15 cellular contexts compared by ENCODE assay signal in genomic region chr3:57144952-57145351, GRCh38. TPM values are rescaled to one million over a fixed set of nuclear protein-coding genes. Genes with fewer than 3 reads are reported as not detected.
DNase-seq lines count a peak whose midpoint lies in the region; ATAC-seq and TF ChIP-seq lines count a peak whose summit lies in the region.
"Had no signal": no experiment of that assay in that cellular context is flagged by ENCODE, and none has a peak within 500 bp of the region (broad histone marks: within the 10 kb centered on the region; RNA-seq: fewer than 3 reads in every experiment).

No MANE protein-coding gene starts in this region.

- H2BK15ac ChIP-seq in mesendoderm (replicated peaks; ENCODE audit: low read depth): no peak overlapping the region

- H3K4me3 ChIP-seq in coronary artery (no peak overlapping the region), mesendoderm (ENCODE audit: low read length) (no peak overlapping the region), gastroesophageal sphincter (no peak overlapping the region), foreskin fibroblast (ENCODE audit: low read depth in 1 of 2, low read length in 2 of 2) (no peak overlapping the region)

- peaks cover 19% of the 10 kb centered on the region for H3K79me1 ChIP-seq in mesendoderm (ENCODE audit: low read length)

- no peak for TF ChIP-seq EP300 in gastroesophageal sphincter (IDR thresholded peaks at IDR 0.05)

- H2AK5ac ChIP-seq in mesendoderm (ENCODE audit: low read length): no peak overlapping the region

- no peak overlapping the region for H2BK5ac ChIP-seq in mesendoderm (ENCODE audit: low read length)

- CTCF ChIA-PET in HEK293T (lab: Yijun Ruan, JAX): interaction anchor here (0.7 kb wide), 1 partner anchor 9 kb away, joined by 3 read pairs; no protein-coding TSS in a partner anchor

- ATAC-seq in left cardiac atrium (peak; percentile 81 to 95), gastroesophageal sphincter (no peak)
- ATAC-seq: HepG2 had no signal

- H3K23ac ChIP-seq in mesendoderm (ENCODE audit: low read length): no peak overlapping the region

- no peak overlapping the region for H3K4ac ChIP-seq in mesendoderm (ENCODE audit: low read depth, low read length)

- H3K9ac ChIP-seq in mesendoderm (ENCODE audit: low read length): peak overlapping the region; percentile 7

- POLR2A ChIA-PET in HEK293T (lab: Yijun Ruan, JAX): no interaction called here

- intact Hi-C loops in left cardiac atrium (cut with DNase I): no loop called here

- no peak overlapping the region for H3K18ac ChIP-seq in mesendoderm (ENCODE audit: low read length)

- no peak overlapping the region for H4K8ac ChIP-seq in mesendoderm (ENCODE audit: low read depth, low read length)

- H3K4me1 ChIP-seq in mesendoderm (ENCODE audit: control insufficient read depth, low read depth, low read length) (peaks cover 27% of the 10 kb centered on the region), gastroesophageal sphincter (peaks cover 0 to 20% (median 0%) of the 10 kb centered on the region in 3 donors)

- H4K5ac ChIP-seq in mesendoderm (ENCODE audit: low read length): no peak overlapping the region

- no peak for TF ChIP-seq CTCF in coronary artery (IDR thresholded peaks at IDR 0.05)
- TF ChIP-seq CTCF in gastroesophageal sphincter (IDR thresholded peaks at IDR 0.05): no peak
- TF ChIP-seq CTCF in foreskin fibroblast (IDR thresholded peaks at IDR 0.05; ENCODE audit: low read depth, low read length): no peak

- H3K79me2 ChIP-seq in mesendoderm (ENCODE audit: control insufficient read depth, insufficient read depth, low read length): peaks cover 53% of the 10 kb centered on the region

- no peak for DNase-seq in HEK293T (ENCODE audit: extremely low spot score)
- DNase-seq in coronary artery (ENCODE audit: low spot score): peak; percentile 43
- no peak for DNase-seq in left cardiac atrium
- DNase-seq in mesendoderm: no peak
- no peak for DNase-seq in GM03348 (ENCODE audit: low spot score)
- DNase-seq in foreskin fibroblast: no peak
- DNase-seq: AML-193; Caco-2; CD4-positive, alpha-beta T cell; GDM1; H9 had no signal

- no peak overlapping the region for H2BK120ac ChIP-seq in mesendoderm (ENCODE audit: low read depth, low read length)

- H3K36me3 ChIP-seq in mesendoderm (ENCODE audit: control insufficient read depth, insufficient read depth, low read length) (peaks cover 5% of the 10 kb centered on the region), gastroesophageal sphincter (no peaks in the 10 kb centered on the region)

- TF ChIP-seq POLR2A in gastroesophageal sphincter (IDR thresholded peaks at IDR 0.05): no peak

- H3K27me3 ChIP-seq in mesendoderm (ENCODE audit: insufficient read depth, low read length, poor library complexity): no peaks in the 10 kb centered on the region
- H3K27me3 ChIP-seq in gastroesophageal sphincter: no peaks in the 10 kb centered on the region

- no peak overlapping the region for H3K56ac ChIP-seq in mesendoderm (ENCODE audit: low read length)

- no CpG with 5 or more reads among the region's 3 CpGs for WGBS in mesendoderm (ENCODE audit: extremely low coverage, insufficient coverage, low lambda C conversion rate)
- WGBS in gastroesophageal sphincter (ENCODE audit: low coverage in 1 of 2), 2 donors: 29 to 47% methylated on average over 1 to 3 of the region's 3 CpGs

- H3K4me2 ChIP-seq in mesendoderm (ENCODE audit: low read length): no peak overlapping the region

- H3K9me3 ChIP-seq in gastroesophageal sphincter: no peaks in the 10 kb centered on the region
- H3K9me3 ChIP-seq: Caco-2 had no signal

- H3K27ac ChIP-seq in coronary artery (no peak overlapping the region), mesendoderm (ENCODE audit: low read depth, low read length) (no peak overlapping the region), gastroesophageal sphincter (no peak overlapping the region)
- H3K27ac ChIP-seq: C4-2B had no signal

TF ChIP-seq in HEK293T, 16 proteins besides CTCF, POLR2A, EP300 and RAD21:
- TF ChIP-seq ELF4 (IDR thresholded peaks at IDR 0.05): no peak
- TF ChIP-seq FOXM1 (IDR thresholded peaks at IDR 0.05; ENCODE audit: borderline replicate concordance): no peak
- no peak for TF ChIP-seq BHLHE40 (IDR thresholded peaks at IDR 0.05; ENCODE audit: borderline replicate concordance)
- no peak for TF ChIP-seq SP1 (IDR thresholded peaks at IDR 0.05)
- TF ChIP-seq PKNOX1 (IDR thresholded peaks at IDR 0.05): peak; percentile 17; the same call in 1 of the 2 replicates
- TF ChIP-seq FOXK2 (IDR thresholded peaks at IDR 0.05): no peak
- no peak for TF ChIP-seq ZNF384 (IDR thresholded peaks at IDR 0.05)
- TF ChIP-seq SUZ12 (IDR thresholded peaks at IDR 0.05): no peak

RNA-seq across cellular contexts. Expression of gene IL17RD, which starts 20.2 kb away (rescaled TPM):
- total RNA-seq in left cardiac atrium: 1 to 10 TPM; 3.9 to 5.9 TPM
- polyA plus RNA-seq in mesendoderm (2013, experiment 1 of 2): 69.8 TPM
- polyA plus RNA-seq in mesendoderm (2013, experiment 2 of 2): 70.2 TPM
- total RNA-seq in gastroesophageal sphincter: 10 to 100 TPM in 2 of 4 donors, 1 to 10 TPM in 2; 4.5 to 15.9 (median 8.7) TPM
- total RNA-seq: CD4-positive, alpha-beta T cell had no signal
- polyA plus RNA-seq: IgD-negative memory B cell had no signal

RNA-seq across cellular contexts. Expression of gene HESX1, which starts 54.8 kb away (rescaled TPM):
- total RNA-seq in left cardiac atrium (under 1 TPM in 1 of 2 donors, not detected in 1; 0.56 TPM), gastroesophageal sphincter (not detected)
- 1.3 TPM for polyA plus RNA-seq in mesendoderm (2013, experiment 1 of 2)
- polyA plus RNA-seq in mesendoderm (2013, experiment 2 of 2): 1.4 TPM
